ENCODE assay signal across 8 cellular contexts in the genomic region with DNA sequence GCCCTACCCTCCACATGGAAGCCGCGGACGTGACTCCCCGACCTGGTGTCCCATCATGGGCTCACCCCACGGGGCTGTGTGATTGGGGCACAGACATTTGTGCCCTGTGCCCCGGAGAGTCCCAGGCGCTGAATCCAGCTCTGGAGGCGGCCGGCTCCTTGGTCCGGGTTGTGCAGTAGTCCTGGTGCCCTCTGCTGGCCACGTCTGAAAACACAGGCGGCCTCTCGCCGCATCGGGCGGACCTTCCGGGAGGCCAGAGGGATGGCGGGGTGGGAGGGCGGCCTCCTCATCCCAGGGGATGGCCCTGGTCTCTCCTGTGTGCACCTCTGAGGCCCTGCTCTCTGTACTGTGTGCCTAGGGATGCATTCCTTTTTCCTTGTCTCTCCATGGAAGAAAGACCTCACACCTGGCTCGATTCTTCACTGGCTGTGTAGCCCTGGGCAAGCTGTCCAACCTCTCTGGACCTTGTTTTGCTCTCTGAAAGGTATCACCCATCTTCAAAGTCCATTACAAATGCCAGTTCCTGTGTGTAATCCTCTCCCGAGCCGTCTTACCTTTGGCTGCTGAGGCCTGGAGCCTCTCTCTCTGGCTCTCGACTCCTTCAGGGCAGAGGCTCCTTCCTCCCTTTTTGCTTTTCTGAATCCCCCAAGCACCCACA. TPM values are rescaled to one million over a fixed set of nuclear protein-coding genes. Genes with fewer than 3 reads are reported as not detected.
DNase-seq lines count a peak whose midpoint lies in the region; ATAC-seq and TF ChIP-seq lines count a peak whose summit lies in the region.

No MANE protein-coding gene starts in this region.

- no peaks in the 10 kb centered on the region for H3K9me3 ChIP-seq in HUES64 (ENCODE audit: insufficient read depth, low read depth, low read length)

- peak; percentile 45 for DNase-seq in GM06990 (ENCODE audit: extremely low read depth, insufficient read length)
- peak; percentile 65 for DNase-seq in SK-MEL-5 (ENCODE audit: low read depth, low spot score)
- peak; percentile 93 for DNase-seq in iPS-NIHi7 (ENCODE audit: extremely low spot score)
- DNase-seq in stimulated activated CD4-positive, alpha-beta T cell treated with anti-CD3 and anti-CD28 coated beads, Interleukin-15, amount 100 ng/mL, for 48 hours (ENCODE audit: low read depth in 2 of 2): peak; percentile 14 to 27
- no peak for DNase-seq in GOT3 (lab: John Stamatoyannopoulos, UW)

- H3K9ac ChIP-seq in HUES64 (ENCODE audit: low read depth, low read length): no peak overlapping the region

- peaks cover 0 to 7% (median 0%) of the 10 kb centered on the region in 5 experiments for H3K9me3 Mint-ChIP-seq in brain

- H3K27me3 ChIP-seq in GM06990 (replicated peaks; ENCODE audit: control insufficient read depth, insufficient read depth, low read length): peaks cover 4% of the 10 kb centered on the region
- H3K27me3 ChIP-seq in HUES64 (ENCODE audit: insufficient read depth, low read length): peaks cover 21% of the 10 kb centered on the region

- H3K4me1 ChIP-seq in HUES64 (ENCODE audit: insufficient read depth, low read length): peaks cover 12% of the 10 kb centered on the region; the same call in 1 of the 2 replicates

- H3K4me3 Mint-ChIP-seq in brain: peak overlapping the region in 3 of 5 experiments; percentile 53 to 62 (median 62)

- H3K36me3 ChIP-seq in GM06990 (ENCODE audit: control insufficient read depth, insufficient read depth, low read length) (no peaks in the 10 kb centered on the region), HUES64 (ENCODE audit: insufficient read depth, low read length) (no peaks in the 10 kb centered on the region)

- H3K4me3 ChIP-seq in GM06990 (replicated peaks; ENCODE audit: low read depth, low read length) (no peak overlapping the region), HUES64 (ENCODE audit: low read length) (peak overlapping the region; percentile 42; the same call in 1 of the 2 replicates)

- no peak overlapping the region for H3K27ac ChIP-seq in HUES64 (ENCODE audit: low read depth, low read length)

- in situ Hi-C loops in SK-MEL-5 (cut with HindIII; ENCODE audit: low pct_unique_long_range_greater_than_20kb, low sequenced_read_pairs): no loop called here

- WGBS in HUES64: 15% methylated on average over 23 of the region's 23 CpGs

- peaks cover 5% of the 10 kb centered on the region for H3K27me3 Mint-ChIP-seq in brain

- TF ChIP-seq CTCF in GM06990 (IDR thresholded peaks at IDR 0.05; ENCODE audit: insufficient read depth, low read length, poor library complexity, severe bottlenecking): peak; percentile 93
- TF ChIP-seq CTCF in brain (conservative IDR thresholded peaks at IDR 0.05): peak; percentile 87 to 93

- peaks cover 88% of the 10 kb centered on the region for H3K4me1 Mint-ChIP-seq in brain

- H3K36me3 Mint-ChIP-seq in brain: peaks cover 13% of the 10 kb centered on the region

- peak; percentile 85 for ATAC-seq in GM21717 (IDR thresholded peaks at IDR 0.05; ENCODE audit: unreplicated experiment)

- peak overlapping the region in 2 of 5 experiments; percentile 77 to 87 for H3K27ac Mint-ChIP-seq in brain

RNA-seq across cellular contexts. Expression of a gene that starts 27.6 kb away (rescaled TPM):
- polyA plus RNA-seq in HUES64 (2013, experiment 1 of 2): 0.80 TPM
- polyA plus RNA-seq in HUES64 (2013, experiment 2 of 2): 2.4 TPM
- total RNA-seq in SK-MEL-5 (2014; rRNA removed; shearing (Covaris generic)): not detected in 2 replicates
- not detected in 2 replicates for polyA plus RNA-seq in SK-MEL-5 (2015; cell fraction: cytosol; rRNA removed)
- not detected in 2 replicates for polyA plus RNA-seq in SK-MEL-5 (2015; cell fraction: nucleus; rRNA removed)
- 74.4 TPM for polyA plus RNA-seq in brain (ENCODE audit: insufficient read depth, low read depth, low replicate concordance)
